Comparison of ENCODE assay signal across 19 cellular contexts in genomic region chr3:106126016-106126525, GRCh38.
DNase-seq lines count a peak whose midpoint lies in the region; ATAC-seq, FAIRE-seq and TF ChIP-seq lines count a peak whose summit lies in the region.
"Had no signal": no experiment of that assay in that cellular context is flagged by ENCODE, and none has a peak within 500 bp of the region (broad histone marks: within the 10 kb centered on the region; RNA-seq: fewer than 3 reads in every experiment).

No MANE protein-coding gene starts in this region.

- POLR2A ChIA-PET in naive thymus-derived CD8-positive, alpha-beta T cell (lab: Charles Lee), result no interaction called here

- H2AFZ ChIP-seq in hepatocyte, result no peak overlapping the region
- H2AFZ ChIP-seq in smooth muscle cell (ENCODE audit: low read depth), result peak overlapping the region; percentile 33

- H4K20me1 ChIP-seq in hepatocyte (ENCODE audit: insufficient read depth, poor library complexity, severe bottlenecking) (no peaks in the 10 kb centered on the region), smooth muscle cell (ENCODE audit: low read depth) (no peaks in the 10 kb centered on the region)

- H3K4me2 ChIP-seq in hepatocyte (no peak overlapping the region), smooth muscle cell (no peak overlapping the region)

- 58% methylated on average over 2 of the region's 2 CpGs for WGBS in hepatocyte (ENCODE audit: low lambda C conversion rate, missing lambda C conversion rate)
- WGBS in smooth muscle cell (ENCODE audit: low lambda C conversion rate), result 94% methylated on average over 2 of the region's 2 CpGs
- 74 to 85% (median 82%) methylated on average over 2 of the region's 2 CpGs for WGBS in small intestine, 3 donors

- H3K9me2 ChIP-seq in hepatocyte (replicated peaks; ENCODE audit: insufficient read depth), result no peaks in the 10 kb centered on the region

- H3K27ac Mint-ChIP-seq in chondrocyte (ENCODE audit: unreplicated experiment), result peak overlapping the region; percentile 82
- H3K27ac Mint-ChIP-seq in naive thymus-derived CD8-positive, alpha-beta T cell, result no peak overlapping the region

- no peak for ATAC-seq in naive thymus-derived CD8-positive, alpha-beta T cell
- ATAC-seq: HepG2, Panc1 had no signal

- no peak for FAIRE-seq in small intestine (lab: Jason Lieb, UNC)
- FAIRE-seq: HepG2 had no signal

- H3K79me2 ChIP-seq in hepatocyte (no peaks in the 10 kb centered on the region), smooth muscle cell (ENCODE audit: low read depth) (no peaks in the 10 kb centered on the region)

- H3K9me3 ChIP-seq in hepatocyte (ENCODE audit: low read depth) (no peaks in the 10 kb centered on the region), smooth muscle cell (replicated peaks; ENCODE audit: low read depth) (no peaks in the 10 kb centered on the region), small intestine (ENCODE audit: control insufficient read depth, low read depth) (no peaks in the 10 kb centered on the region)
- H3K9me3 ChIP-seq: BE2C, MG63 had no signal

- no peaks in the 10 kb centered on the region for H3K9me3 Mint-ChIP-seq in chondrocyte (ENCODE audit: low read depth)
- no peaks in the 10 kb centered on the region for H3K9me3 Mint-ChIP-seq in naive thymus-derived CD8-positive, alpha-beta T cell
- H3K9me3 Mint-ChIP-seq: CD8-positive, alpha-beta memory T cell had no signal

- H3K27me3 ChIP-seq in hepatocyte (no peaks in the 10 kb centered on the region), smooth muscle cell (ENCODE audit: low read depth) (no peaks in the 10 kb centered on the region), small intestine (ENCODE audit: control insufficient read depth in 2 of 2, insufficient read depth in 2 of 2, low read length in 2 of 2) (no peaks in the 10 kb centered on the region)
- H3K27me3 ChIP-seq: BE2C, MG63 had no signal

- no peaks in the 10 kb centered on the region for H3K27me3 Mint-ChIP-seq in chondrocyte (ENCODE audit: low read depth)
- H3K27me3 Mint-ChIP-seq in naive thymus-derived CD8-positive, alpha-beta T cell, result no peaks in the 10 kb centered on the region

- peak; percentile 7 for DNase-seq in HFF-Myc (ENCODE audit: extremely low read depth, low read depth)
- no peak for DNase-seq in chondrocyte (ENCODE audit: low spot score)
- no peak for DNase-seq in hepatocyte (ENCODE audit: low spot score)
- DNase-seq in smooth muscle cell (lab: John Stamatoyannopoulos, UW; ENCODE audit: unreplicated experiment), result no peak
- no peak for DNase-seq in naive thymus-derived CD8-positive, alpha-beta T cell
- DNase-seq in small intestine, result no peak
- no peak for DNase-seq in cortex of kidney (lab: John Stamatoyannopoulos, UW)
- DNase-seq in GM19240 (ENCODE audit: insufficient read length, low spot score), result no peak
- DNase-seq: BE2C; CD8-positive, alpha-beta memory T cell; EL; MG63; NCI-H1105 treated with DMSO at 0.1 percent for 48 hours; NCI-H187; NCI-H2171; NCI-H82; Right ventricle myocardium superior had no signal

- peaks cover 7% of the 10 kb centered on the region for H3K4me1 ChIP-seq in hepatocyte (ENCODE audit: insufficient read depth)
- peaks cover 23% of the 10 kb centered on the region for H3K4me1 ChIP-seq in smooth muscle cell (ENCODE audit: low read depth)
- H3K4me1 ChIP-seq in small intestine (ENCODE audit: control insufficient read depth in 2 of 2, insufficient read depth in 1 of 2, low read depth in 1 of 2, low read length in 1 of 2), result no peaks in the 10 kb centered on the region

- TF ChIP-seq CTCF in HFF-Myc (IDR thresholded peaks at IDR 0.05; ENCODE audit: low read depth, low read length, missing control alignments), result no peak
- TF ChIP-seq CTCF in chondrocyte (IDR thresholded peaks at IDR 0.05), result no peak
- no peak for TF ChIP-seq CTCF in hepatocyte (IDR thresholded peaks at IDR 0.05; ENCODE audit: poor library complexity)
- TF ChIP-seq CTCF in smooth muscle cell (IDR thresholded peaks at IDR 0.05; ENCODE audit: borderline replicate concordance, insufficient read depth, poor library complexity, severe bottlenecking), result no peak

- no peak overlapping the region for H3K4me3 ChIP-seq in HFF-Myc (replicated peaks; ENCODE audit: low read depth, low read length)
- no peak overlapping the region for H3K4me3 ChIP-seq in hepatocyte
- no peak overlapping the region for H3K4me3 ChIP-seq in smooth muscle cell
- no peak overlapping the region for H3K4me3 ChIP-seq in small intestine (ENCODE audit: low read depth in 1 of 2, low read length in 2 of 2)
- H3K4me3 ChIP-seq: MG63 had no signal

- H3F3A ChIP-seq in smooth muscle cell (ENCODE audit: low read depth), result peaks cover 3% of the 10 kb centered on the region

- H3K4me3 Mint-ChIP-seq in chondrocyte (ENCODE audit: unreplicated experiment), result peak overlapping the region; percentile 18
- no peak overlapping the region for H3K4me3 Mint-ChIP-seq in naive thymus-derived CD8-positive, alpha-beta T cell
- H3K4me3 Mint-ChIP-seq: CD8-positive, alpha-beta memory T cell had no signal

- H3K4me1 Mint-ChIP-seq in chondrocyte (ENCODE audit: low read depth), result peaks cover 41% of the 10 kb centered on the region
- H3K4me1 Mint-ChIP-seq in naive thymus-derived CD8-positive, alpha-beta T cell, result peaks cover 0 to 6% (median 3%) of the 10 kb centered on the region in 4 donors

- H3K27ac ChIP-seq in hepatocyte, result peak overlapping the region; percentile 52
- no peak overlapping the region for H3K27ac ChIP-seq in smooth muscle cell (ENCODE audit: low read depth)
- no peak overlapping the region for H3K27ac ChIP-seq in small intestine (ENCODE audit: low read depth in 1 of 2, low read length in 1 of 2)

- no peak overlapping the region for H3K9ac ChIP-seq in smooth muscle cell (ENCODE audit: low read depth)

- H3K36me3 Mint-ChIP-seq in chondrocyte (ENCODE audit: low read depth), result no peaks in the 10 kb centered on the region
- no peaks in the 10 kb centered on the region for H3K36me3 Mint-ChIP-seq in naive thymus-derived CD8-positive, alpha-beta T cell
- H3K36me3 Mint-ChIP-seq: CD8-positive, alpha-beta memory T cell had no signal

- H3K36me3 ChIP-seq in hepatocyte (replicated peaks; ENCODE audit: insufficient read depth, low read depth), result no peaks in the 10 kb centered on the region
- no peaks in the 10 kb centered on the region for H3K36me3 ChIP-seq in smooth muscle cell (ENCODE audit: low read depth)
- H3K36me3 ChIP-seq in small intestine (ENCODE audit: control insufficient read depth in 2 of 2, insufficient read depth in 2 of 2, low read length in 2 of 2), result no peaks in the 10 kb centered on the region
- H3K36me3 ChIP-seq: BE2C, MG63 had no signal
